Comparison of ENCODE assay signal across 16 cellular contexts in genomic region chr15:38041576-38041975, GRCh38.
DNase-seq lines count a peak whose midpoint lies in the region; ATAC-seq, FAIRE-seq and TF ChIP-seq lines count a peak whose summit lies in the region.
"Had no signal": no experiment of that assay in that cellular context is flagged by ENCODE, and none has a peak within 500 bp of the region (broad histone marks: within the 10 kb centered on the region; RNA-seq: fewer than 3 reads in every experiment).

No MANE protein-coding gene starts in this region.

- no peaks in the 10 kb centered on the region for H3K9me3 ChIP-seq in prostate gland
- H3K9me3 ChIP-seq in kidney (ENCODE audit: control insufficient read depth in 1 of 2, low read length in 2 of 2), result no peaks in the 10 kb centered on the region
- H3K9me3 ChIP-seq in right cardiac atrium (ENCODE audit: control insufficient read depth, low read length), result no peaks in the 10 kb centered on the region
- H3K9me3 ChIP-seq: spleen, testis had no signal

- no peak for FAIRE-seq in kidney (lab: Jason Lieb, UNC)

- TF ChIP-seq CTCF in prostate gland (IDR thresholded peaks at IDR 0.05), result no peak
- no peak for TF ChIP-seq CTCF in kidney (IDR thresholded peaks at IDR 0.05; ENCODE audit: borderline replicate concordance, extremely low read depth, insufficient read depth)

- H3K27me3 ChIP-seq in prostate gland (replicated peaks; ENCODE audit: insufficient read depth), result no peaks in the 10 kb centered on the region
- no peaks in the 10 kb centered on the region for H3K27me3 ChIP-seq in right cardiac atrium (ENCODE audit: control insufficient read depth, insufficient read depth)
- H3K27me3 ChIP-seq: testis had no signal

- H3K36me3 ChIP-seq in prostate gland (no peaks in the 10 kb centered on the region), kidney (ENCODE audit: control insufficient read depth in 1 of 2, insufficient read depth in 2 of 2, low read length in 2 of 2) (no peaks in the 10 kb centered on the region)
- H3K36me3 ChIP-seq: spleen had no signal

- H3K9ac ChIP-seq in kidney (ENCODE audit: low read length in 2 of 2), result no peak overlapping the region

- no peaks in the 10 kb centered on the region for H3K4me1 ChIP-seq in prostate gland (replicated peaks)
- H3K4me1 ChIP-seq in kidney (ENCODE audit: control insufficient read depth in 1 of 2, insufficient read depth in 1 of 2, low read depth in 1 of 2, low read length in 2 of 2), result no peaks in the 10 kb centered on the region
- peaks cover 4% of the 10 kb centered on the region for H3K4me1 ChIP-seq in right cardiac atrium (ENCODE audit: control insufficient read depth, insufficient read depth, low read length)

- ATAC-seq in esophagus mucosa, result peak; percentile 41
- ATAC-seq in right cardiac atrium, result no peak
- ATAC-seq: activated naive CD8-positive, alpha-beta T cell treated with anti-CD3 and anti-CD28 coated beads, Interleukin-2, amount 50 U/mL, for 24 hours; left ventricle myocardium superior had no signal

- WGBS in prostate gland, result 14% methylated on average over 2 of the region's 2 CpGs
- 38% methylated on average over 2 of the region's 2 CpGs for WGBS in right cardiac atrium

- no peak for TF ChIP-seq POLR2A in prostate gland (IDR thresholded peaks at IDR 0.05)

- H3K27ac ChIP-seq in prostate gland (no peak overlapping the region), kidney (ENCODE audit: low read depth in 2 of 2, low read length in 2 of 2) (no peak overlapping the region), right cardiac atrium (ENCODE audit: low read length) (no peak overlapping the region)

- intact Hi-C loops in prostate gland (cut with DNase I), result no loop called here
- intact Hi-C loops in kidney (cut with DNase I), result no loop called here
- intact Hi-C loops in right cardiac atrium (cut with DNase I), result no loop called here

- H3K4me3 ChIP-seq in prostate gland (no peak overlapping the region), kidney (ENCODE audit: low read length in 2 of 2) (no peak overlapping the region), right cardiac atrium (ENCODE audit: low read length) (no peak overlapping the region)
- H3K4me3 ChIP-seq: testis had no signal

- DNase-seq in GM04504 (ENCODE audit: low read depth) (peak; percentile 35), RPMI7951 (ENCODE audit: low read depth) (peak; percentile 74), prostate gland (ENCODE audit: low spot score) (peak; percentile 5), NCI-H2227 treated with DMSO at 0.1 percent for 48 hours (lab: John Stamatoyannopoulos, UW) (no peak), kidney (no peak), right cardiac atrium (no peak)
- no peak for DNase-seq in activated CD4-positive, alpha-beta T cell treated with anti-CD3 and anti-CD28 coated beads, Interleukin-2, amount 50 U/mL, for 1 hour
- DNase-seq: activated CD8-positive, alpha-beta memory T cell treated with anti-CD3 and anti-CD28 coated beads, Interleukin-2, amount 50 U/mL, for 48 hours; activated naive CD8-positive, alpha-beta T cell treated with anti-CD3 and anti-CD28 coated beads, Interleukin-2, amount 50 U/mL, for 24 hours; cortex of kidney; left ventricle myocardium superior; NCI-H2029 treated with DMSO at 0.1 percent for 48 hours; NK-92 treated with Interleukin-12 subunit alpha and Interleukin-12 subunit beta, amount 100 ng/mL, for 24 hours; spleen; testis had no signal

Comparison
In these comparisons a context has a peak if more than half of its experiments do, and no peak if none do; other contexts are left out.
1. DNase-seq: peak in GM04504 (single experiment), RPMI7951 (single experiment) and prostate gland (single experiment); none in activated CD4-positive, alpha-beta T cell treated with anti-CD3 and anti-CD28 coated beads, Interleukin-2, amount 50 U/mL, for 1 hour (single experiment), NCI-H2227 treated with DMSO at 0.1 percent for 48 hours (single experiment), kidney (single experiment) and right cardiac atrium (0 of 3).